Comparison of ENCODE assay signal across 17 cellular contexts in the genomic region with DNA sequence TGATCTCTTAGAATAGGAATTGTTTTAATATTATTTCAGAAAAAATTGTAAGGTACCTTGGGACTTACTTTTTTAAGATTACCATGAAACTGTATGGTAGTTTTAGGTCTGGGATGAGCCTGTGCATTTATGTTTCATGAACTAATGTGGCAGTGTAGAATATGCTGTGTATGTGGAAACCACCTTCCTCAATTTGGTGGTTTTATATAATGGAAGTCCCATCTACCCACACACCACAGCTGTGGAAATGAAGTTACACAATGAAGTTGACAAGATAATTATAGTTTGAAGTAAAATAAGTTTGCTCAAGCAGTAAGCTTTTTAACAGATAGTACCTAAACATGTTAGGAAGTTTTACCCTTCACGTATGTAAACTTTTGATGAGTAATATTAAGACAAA.
DNase-seq lines count a peak whose midpoint lies in the region; ATAC-seq lines count a peak whose summit lies in the region.
"Had no signal": no experiment of that assay in that cellular context is flagged by ENCODE, and none has a peak within 500 bp of the region (broad histone marks: within the 10 kb centered on the region; RNA-seq: fewer than 3 reads in every experiment).

No MANE protein-coding gene starts in this region.

- H3K9me3 Mint-ChIP-seq in stimulated activated naive CD8-positive, alpha-beta T cell treated with anti-CD3 and anti-CD28 coated beads, Interleukin-15, amount 100 ng/mL, for 72 hours, result no peaks in the 10 kb centered on the region
- H3K9me3 Mint-ChIP-seq in dendritic cell treated with granulocyte-macrophage colony-stimulating factor and Interleukin-4, amounts not matched to agents 40 ng/mL and 50 ng/mL, for 4 days, result no peaks in the 10 kb centered on the region
- H3K9me3 Mint-ChIP-seq: CD14-positive monocyte; central memory CD8-positive, alpha-beta T cell had no signal

- no peak for DNase-seq in stimulated activated naive CD8-positive, alpha-beta T cell treated with anti-CD3 and anti-CD28 coated beads, Interleukin-15, amount 100 ng/mL, for 72 hours
- no peak for DNase-seq in stimulated activated naive CD8-positive, alpha-beta T cell treated with anti-CD3 and anti-CD28 coated beads, Interleukin-15, Interleukin-2, amounts not matched to agents 100 U/mL and 50 U/mL, for 24 hours
- DNase-seq in NOMO-1 (lab: John Stamatoyannopoulos, UW; ENCODE audit: unreplicated experiment in 2 of 2) (peak; percentile 73 to 96), NCI-H446 treated with DMSO at 0.1 percent for 48 hours (lab: John Stamatoyannopoulos, UW) (no peak), LoVo (ENCODE audit: low spot score) (no peak)
- no peak for DNase-seq in stimulated activated naive CD4-positive, alpha-beta T cell (lab: John Stamatoyannopoulos, UW)
- DNase-seq: activated CD4-positive, alpha-beta T cell treated with anti-CD3 and anti-CD28 coated beads for 4 hours; activated gamma-delta T cell treated with Interleukin-2 at 50 U/mL for 16 hours; effector CD4-positive, alpha-beta T cell; NCI-H1436 treated with DMSO at 0.1 percent for 48 hours; NCI-H2171 had no signal

- peak; percentile 51 for ATAC-seq in stimulated activated naive CD8-positive, alpha-beta T cell treated with anti-CD3 and anti-CD28 coated beads, Interleukin-15, amount 100 ng/mL, for 72 hours
- no peak for ATAC-seq in stimulated activated naive CD8-positive, alpha-beta T cell treated with anti-CD3 and anti-CD28 coated beads, Interleukin-15, Interleukin-2, amounts not matched to agents 100 U/mL and 50 U/mL, for 24 hours
- no peak for ATAC-seq in GM21717 (IDR thresholded peaks at IDR 0.05; ENCODE audit: unreplicated experiment)
- ATAC-seq: esophagus mucosa, SK-N-SH treated with all-trans-retinoic acid at 6 μM for 48 hours had no signal

- H3K27ac Mint-ChIP-seq in stimulated activated naive CD8-positive, alpha-beta T cell treated with anti-CD3 and anti-CD28 coated beads, Interleukin-15, amount 100 ng/mL, for 72 hours, result no peak overlapping the region
- peak overlapping the region; percentile 62 for H3K27ac Mint-ChIP-seq in dendritic cell treated with granulocyte-macrophage colony-stimulating factor and Interleukin-4, amounts not matched to agents 40 ng/mL and 50 ng/mL, for 4 days

- no peaks in the 10 kb centered on the region for H3K27me3 Mint-ChIP-seq in stimulated activated naive CD8-positive, alpha-beta T cell treated with anti-CD3 and anti-CD28 coated beads, Interleukin-15, amount 100 ng/mL, for 72 hours
- no peaks in the 10 kb centered on the region for H3K27me3 Mint-ChIP-seq in dendritic cell treated with granulocyte-macrophage colony-stimulating factor and Interleukin-4, amounts not matched to agents 40 ng/mL and 50 ng/mL, for 4 days
- H3K27me3 Mint-ChIP-seq: central memory CD8-positive, alpha-beta T cell had no signal

- H3K36me3 Mint-ChIP-seq in dendritic cell treated with granulocyte-macrophage colony-stimulating factor and Interleukin-4, amounts not matched to agents 40 ng/mL and 50 ng/mL, for 4 days (ENCODE audit: low read depth), result peaks cover 64% of the 10 kb centered on the region

- H3K4me3 Mint-ChIP-seq in stimulated activated naive CD8-positive, alpha-beta T cell treated with anti-CD3 and anti-CD28 coated beads, Interleukin-15, amount 100 ng/mL, for 72 hours, result no peak overlapping the region
- H3K4me3 Mint-ChIP-seq in dendritic cell treated with granulocyte-macrophage colony-stimulating factor and Interleukin-4, amounts not matched to agents 40 ng/mL and 50 ng/mL, for 4 days, result no peak overlapping the region
- H3K4me3 Mint-ChIP-seq: CD14-positive monocyte; central memory CD8-positive, alpha-beta T cell had no signal

- intact Hi-C loops in dendritic cell treated with granulocyte-macrophage colony-stimulating factor and Interleukin-4, amounts not matched to agents 40 ng/mL and 50 ng/mL, for 4 days (cut with micrococcal nuclease), result no loop called here

- peaks cover 24% of the 10 kb centered on the region for H3K4me1 Mint-ChIP-seq in stimulated activated naive CD8-positive, alpha-beta T cell treated with anti-CD3 and anti-CD28 coated beads, Interleukin-15, amount 100 ng/mL, for 72 hours
- H3K4me1 Mint-ChIP-seq in dendritic cell treated with granulocyte-macrophage colony-stimulating factor and Interleukin-4, amounts not matched to agents 40 ng/mL and 50 ng/mL, for 4 days (ENCODE audit: low read depth), result peaks cover 31% of the 10 kb centered on the region

Comparison
In these comparisons a context has a peak if more than half of its experiments do, and no peak if none do; other contexts are left out.
1. DNase-seq: peak in NOMO-1 (2 of 2); none in stimulated activated naive CD8-positive, alpha-beta T cell treated with anti-CD3 and anti-CD28 coated beads, Interleukin-15, amount 100 ng/mL, for 72 hours (0 of 2), stimulated activated naive CD8-positive, alpha-beta T cell treated with anti-CD3 and anti-CD28 coated beads, Interleukin-15, Interleukin-2, amounts not matched to agents 100 U/mL and 50 U/mL, for 24 hours (single experiment), NCI-H446 treated with DMSO at 0.1 percent for 48 hours (single experiment), LoVo (single experiment) and stimulated activated naive CD4-positive, alpha-beta T cell (0 of 6).